In genomic region chr12:54984602-54985376, GRCh38 we compare ENCODE assay signal across 8 cellular contexts. TPM values are rescaled to one million over a fixed set of nuclear protein-coding genes. Genes with fewer than 3 reads are reported as not detected.
DNase-seq lines count a peak whose midpoint lies in the region; ATAC-seq and TF ChIP-seq lines count a peak whose summit lies in the region.

TSS of gene TESPA1 (minus strand) at chr12:54984762. CDS start at chr12:54974562, 10,200 bp downstream.

- no peaks in the 10 kb centered on the region for H3K9me3 Mint-ChIP-seq in activated B cell treated with CpG ODN at 0.5 μM for 24 hours
- H3K9me3 Mint-ChIP-seq in central memory CD8-positive, alpha-beta T cell: no peaks in the 10 kb centered on the region

- H3K4me1 Mint-ChIP-seq in activated B cell treated with CpG ODN at 0.5 μM for 24 hours: peaks cover 80% of the 10 kb centered on the region
- H3K4me1 Mint-ChIP-seq in central memory CD8-positive, alpha-beta T cell: peaks cover 87% of the 10 kb centered on the region

- no peak for TF ChIP-seq CTCF in activated B cell treated with CpG ODN at 0.5 μM for 24 hours (IDR thresholded peaks at IDR 0.05)

- H3K4me3 Mint-ChIP-seq in activated B cell treated with CpG ODN at 0.5 μM for 24 hours: peak within 1 kb of the TSS; percentile 89
- peak within 1 kb of the TSS; percentile 80 for H3K4me3 Mint-ChIP-seq in central memory CD8-positive, alpha-beta T cell

- intact Hi-C loops in activated B cell treated with CpG ODN at 0.5 μM for 24 hours (cut with micrococcal nuclease): loop anchor here (1.0 to 10.0 kb wide), 4 partner anchors 9 to 830 kb away; partner anchors contain the start of genes ORMDL2 and SARNP

- no peaks in the 10 kb centered on the region for H3K27me3 Mint-ChIP-seq in activated B cell treated with CpG ODN at 0.5 μM for 24 hours
- H3K27me3 Mint-ChIP-seq in central memory CD8-positive, alpha-beta T cell: no peaks in the 10 kb centered on the region

- POLR2A ChIA-PET in activated B cell treated with CpG ODN at 0.5 μM for 24 hours (lab: Charles Lee): interaction anchor here (0.6 to 2.5 kb wide), 9 partner anchors 8 to 967 kb away, joined by 3 to 10 read pairs (median 3); no protein-coding TSS in a partner anchor

- peaks cover 36% of the 10 kb centered on the region for H3K36me3 Mint-ChIP-seq in activated B cell treated with CpG ODN at 0.5 μM for 24 hours (ENCODE audit: low read depth)
- peaks cover 18% of the 10 kb centered on the region for H3K36me3 Mint-ChIP-seq in central memory CD8-positive, alpha-beta T cell (ENCODE audit: insufficient read depth)

- DNase-seq in activated B cell treated with CpG ODN at 0.5 μM for 24 hours (peak; percentile 62), DMS153 (lab: John Stamatoyannopoulos, UW) (no peak), SW 1271 (lab: John Stamatoyannopoulos, UW) (no peak), NCI-H2196 (lab: John Stamatoyannopoulos, UW; ENCODE audit: unreplicated experiment) (no peak)
- DNase-seq in central memory CD8-positive, alpha-beta T cell (ENCODE audit: low spot score in 2 of 2): peak; percentile 66 to 83
- DNase-seq in stimulated activated CD4-positive, alpha-beta T cell treated with anti-CD3 and anti-CD28 coated beads, Interleukin-1b, Interleukin-23, amount 100 ng/mL, for 4 hours (ENCODE audit: low read depth in 2 of 2): peak; percentile 57 to 67

- peak within 1 kb of the TSS; percentile 97 for H3K27ac Mint-ChIP-seq in activated B cell treated with CpG ODN at 0.5 μM for 24 hours
- peak within 1 kb of the TSS; percentile 95 for H3K27ac Mint-ChIP-seq in central memory CD8-positive, alpha-beta T cell (ENCODE audit: low read depth)

- ATAC-seq in GM19324 (IDR thresholded peaks at IDR 0.05; ENCODE audit: low FRiP score, unreplicated experiment): peak; percentile 97
- peak; percentile 97 for ATAC-seq in HG03354 (IDR thresholded peaks at IDR 0.05; ENCODE audit: poor library complexity, severe bottlenecking, unreplicated experiment)
- ATAC-seq in activated B cell treated with CpG ODN at 0.5 μM for 24 hours (ENCODE audit: low read depth): peak; percentile 97
- peak; percentile 94 for ATAC-seq in central memory CD8-positive, alpha-beta T cell (replicated peaks; ENCODE audit: extremely low read depth, poor library complexity, severe bottlenecking)

- CTCF ChIA-PET in activated B cell treated with CpG ODN at 0.5 μM for 24 hours (lab: Charles Lee): interaction anchor here (0.8 to 2.6 kb wide), 7 partner anchors 8 to 282 kb away, joined by 3 to 31 read pairs (median 3); no protein-coding TSS in a partner anchor

RNA-seq across cellular contexts. Expression of gene TESPA1, which starts in this region (rescaled TPM):
- 31.5 and 35.5 TPM in 2 replicates for total RNA-seq in activated B cell treated with CpG ODN at 0.5 μM for 24 hours

Comparison
In these comparisons a context has a peak if more than half of its experiments do, and no peak if none do; other contexts are left out.
1. DNase-seq: peak in activated B cell treated with CpG ODN at 0.5 μM for 24 hours (single experiment), central memory CD8-positive, alpha-beta T cell (2 of 2) and stimulated activated CD4-positive, alpha-beta T cell treated with anti-CD3 and anti-CD28 coated beads, Interleukin-1b, Interleukin-23, amount 100 ng/mL, for 4 hours (2 of 2); none in DMS153 (single experiment), SW 1271 (0 of 2) and NCI-H2196 (single experiment).
2. Peak in every context shown above with its lines, with median percentiles within 50 percentile points of each other: ATAC-seq.